Comparison of ENCODE assay signal across 31 cellular contexts in the genomic region with DNA sequence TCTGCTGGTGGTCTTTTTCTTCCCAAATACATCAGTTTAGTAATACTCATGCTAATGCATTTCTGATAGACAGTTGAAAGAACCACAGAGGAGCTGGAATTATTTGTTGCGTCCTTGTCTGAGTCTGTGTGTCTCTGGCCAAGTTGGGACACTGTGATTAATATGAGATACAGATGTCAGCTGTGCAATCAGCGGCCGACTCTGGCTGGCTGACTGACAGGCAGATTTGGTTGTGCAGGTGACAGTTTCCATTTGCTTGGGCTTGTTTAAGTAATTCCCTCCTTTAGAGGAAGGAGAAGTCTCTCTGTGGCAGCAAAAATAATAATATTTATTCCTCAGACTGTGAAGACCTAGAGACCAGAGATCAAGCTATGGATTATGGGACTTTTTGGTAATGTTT.
"Had no signal": no experiment of that assay in that cellular context is flagged by ENCODE, and none has a peak within 500 bp of the region (broad histone marks: within the 10 kb centered on the region; RNA-seq: fewer than 3 reads in every experiment).

No MANE protein-coding gene starts in this region.

- H3K4me3 ChIP-seq: adrenal gland, body of pancreas, esophagus muscularis mucosa, gastrocnemius medialis, heart left ventricle had no signal

- H3K36me3 ChIP-seq: adrenal gland, esophagus muscularis mucosa, gastrocnemius medialis, heart left ventricle, WERI-Rb-1 had no signal

- ATAC-seq: activated CD4-positive, CD25-positive, alpha-beta regulatory T cell treated with anti-CD3 and anti-CD28 coated beads, Interleukin-2, amount 50 U/mL, for 24 hours; activated CD8-positive, alpha-beta T cell treated with anti-CD3 and anti-CD28 coated beads for 36 hours; activated naive CD8-positive, alpha-beta T cell treated with anti-CD3 and anti-CD28 coated beads, Interleukin-2, amount 50 U/mL, for 24 hours; body of pancreas; effector memory CD8-positive, alpha-beta T cell; foreskin keratinocyte; gastrocnemius medialis; heart left ventricle; T-helper 17 cell had no signal

- H3K9me3 ChIP-seq: body of pancreas, esophagus muscularis mucosa, gastrocnemius medialis, heart left ventricle had no signal

- H3K4me1 ChIP-seq: adrenal gland, esophagus muscularis mucosa, foreskin keratinocyte, gastrocnemius medialis, heart left ventricle had no signal

- DNase-seq: activated B cell treated with CpG ODN at 0.5 μM for 24 hours; activated CD4-positive, alpha-beta T cell treated with anti-CD3 and anti-CD28 coated beads for 48 hours; activated CD4-positive, alpha-beta T cell treated with anti-CD3 and anti-CD28 coated beads, Interleukin-2, amount 50 U/mL, for 1 hour; activated CD4-positive, alpha-beta T cell treated with anti-CD3 and anti-CD28 coated beads, Interleukin-2, amount 50 U/mL, for 48 hours; activated CD8-positive, alpha-beta memory T cell treated with anti-CD3 and anti-CD28 coated beads for 24 hours; activated CD8-positive, alpha-beta T cell treated with anti-CD3 and anti-CD28 coated beads for 36 hours; activated effector memory CD4-positive, alpha-beta T cell treated with anti-CD3 and anti-CD28 coated beads, Interleukin-2, amount 50 U/mL, for 16 hours; activated naive CD4-positive, alpha-beta T cell treated with anti-CD3 and anti-CD28 coated beads for 36 hours; activated naive CD8-positive, alpha-beta T cell treated with anti-CD3 and anti-CD28 coated beads for 36 hours; activated naive CD8-positive, alpha-beta T cell treated with anti-CD3 and anti-CD28 coated beads, Interleukin-2, amount 50 U/mL, for 24 hours; activated T-cell treated with anti-CD3 and anti-CD28 coated beads, Interleukin-2, amount 50 U/mL, for 1 hour; activated T-cell treated with anti-CD3 and anti-CD28 coated beads, Interleukin-2, amount 50 U/mL, for 48 hours; adrenal gland; amygdala; aorta; body of pancreas; caudate nucleus; cortex of kidney; dermis blood vessel endothelial cell; effector CD4-positive, alpha-beta T cell; effector memory CD8-positive, alpha-beta T cell; erythroblast; foreskin keratinocyte; gastrocnemius medialis; glutamatergic neuron; heart left ventricle; T-helper 17 cell; T1000; WERI-Rb-1 had no signal

- H3K27me3 ChIP-seq: adrenal gland, body of pancreas, esophagus muscularis mucosa, foreskin keratinocyte, gastrocnemius medialis, heart left ventricle had no signal
